Comparison of ENCODE assay signal across 13 cellular contexts in genomic region chr21:37079211-37079824, GRCh38. TPM values are rescaled to one million over a fixed set of nuclear protein-coding genes. Genes with fewer than 3 reads are reported as not detected.
DNase-seq lines count a peak whose midpoint lies in the region; ATAC-seq, FAIRE-seq and TF ChIP-seq lines count a peak whose summit lies in the region.
"Had no signal": no experiment of that assay in that cellular context is flagged by ENCODE, and none has a peak within 500 bp of the region (broad histone marks: within the 10 kb centered on the region; RNA-seq: fewer than 3 reads in every experiment).

No MANE protein-coding gene starts in this region.

- no peaks in the 10 kb centered on the region for H3K27me3 ChIP-seq in SK-N-SH (ENCODE audit: insufficient read depth)

- peaks cover 65% of the 10 kb centered on the region for H4K20me1 ChIP-seq in SK-N-SH (ENCODE audit: insufficient read depth)

- H3K9ac ChIP-seq in SK-N-SH = no peak overlapping the region

- H3K4me3 ChIP-seq in SK-N-SH (ENCODE audit: low read depth in 2 of 2, low read length in 1 of 2) (no peak overlapping the region), mucosa of descending colon (no peak overlapping the region)

- POLR2A ChIA-PET in SK-N-SH (lab: Yijun Ruan, JAX) = no interaction called here
- POLR2A ChIA-PET in activated CD8-positive, alpha-beta T cell treated with anti-CD3 and anti-CD28 coated beads, Interleukin-2, amount 10 ng/mL, durations not matched to agents 7 days and 5 days (lab: Charles Lee) = no interaction called here

- peaks cover 26% of the 10 kb centered on the region for H3K4me1 Mint-ChIP-seq in activated CD8-positive, alpha-beta T cell treated with anti-CD3 and anti-CD28 coated beads, Interleukin-2, amount 10 ng/mL, durations not matched to agents 7 days and 5 days (ENCODE audit: low read depth)

- peaks cover 11% of the 10 kb centered on the region; the same call in 1 of the 2 replicates for H3K9me3 ChIP-seq in SK-N-SH
- no peaks in the 10 kb centered on the region for H3K9me3 ChIP-seq in mucosa of descending colon

- TF ChIP-seq RAD21 in SK-N-SH (IDR thresholded peaks at IDR 0.05; ENCODE audit: low read length) = no peak

- H3K36me3 ChIP-seq in SK-N-SH (replicated peaks in 1 of 2; ENCODE audit: control insufficient read depth in 1 of 2, insufficient read depth in 2 of 2, low read length in 1 of 2) = peaks cover 0 to 14% of the 10 kb centered on the region in 2 experiments
- H3K36me3 ChIP-seq in mucosa of descending colon (ENCODE audit: low read depth) = no peaks in the 10 kb centered on the region

- H3K4me3 Mint-ChIP-seq in activated CD8-positive, alpha-beta T cell treated with anti-CD3 and anti-CD28 coated beads, Interleukin-2, amount 10 ng/mL, durations not matched to agents 7 days and 5 days = no peak overlapping the region
- H3K4me3 Mint-ChIP-seq: activated naive CD4-positive, alpha-beta T cell treated with anti-CD3 and anti-CD28 coated beads, Interleukin-2, amount 10 ng/mL, durations not matched to agents 7 days and 5 days; T-helper 2 cell treated with Interferon-gamma antibody and Interleukin-4, amounts not matched to agents 5 μg/mL and 100 μg/mL, for 36 hours had no signal

- H3K27ac ChIP-seq in SK-N-SH (ENCODE audit: low read depth in 2 of 2, low read length in 1 of 2) = no peak overlapping the region

- no peaks in the 10 kb centered on the region for H3K9me3 Mint-ChIP-seq in activated CD8-positive, alpha-beta T cell treated with anti-CD3 and anti-CD28 coated beads, Interleukin-2, amount 10 ng/mL, durations not matched to agents 7 days and 5 days (ENCODE audit: insufficient read depth)
- H3K9me3 Mint-ChIP-seq: T-helper 2 cell treated with Interferon-gamma antibody and Interleukin-4, amounts not matched to agents 5 μg/mL and 100 μg/mL, for 36 hours had no signal

- H3K27ac Mint-ChIP-seq in activated CD8-positive, alpha-beta T cell treated with anti-CD3 and anti-CD28 coated beads, Interleukin-2, amount 10 ng/mL, durations not matched to agents 7 days and 5 days = no peak overlapping the region
- H3K27ac Mint-ChIP-seq: activated naive CD4-positive, alpha-beta T cell treated with anti-CD3 and anti-CD28 coated beads, Interleukin-2, amount 10 ng/mL, durations not matched to agents 7 days and 5 days; T-helper 2 cell treated with Interferon-gamma antibody and Interleukin-4, amounts not matched to agents 5 μg/mL and 100 μg/mL, for 36 hours had no signal

- DNase-seq in SK-N-SH = no peak
- peak; percentile 72 for DNase-seq in KBM-7
- DNase-seq in activated CD8-positive, alpha-beta T cell treated with anti-CD3 and anti-CD28 coated beads, Interleukin-2, amount 10 ng/mL, durations not matched to agents 7 days and 5 days = peak; percentile 34
- no peak for DNase-seq in mucosa of descending colon
- no peak for DNase-seq in effector CD8-positive, alpha-beta T cell (lab: John Stamatoyannopoulos, UW)
- no peak for DNase-seq in HTR-8/SVneo (ENCODE audit: insufficient read length, low spot score)
- DNase-seq: activated naive CD4-positive, alpha-beta T cell treated with anti-CD3 and anti-CD28 coated beads, Interleukin-2, amount 10 ng/mL, durations not matched to agents 7 days and 5 days; NCI-H446; small intestine; stimulated activated naive CD4-positive, alpha-beta T cell treated with Interleukin-2 at 50 U/mL for 16 hours had no signal

- no peaks in the 10 kb centered on the region for H3K9me2 ChIP-seq in SK-N-SH

- ATAC-seq in SK-N-SH treated with all-trans-retinoic acid at 6 μM for 48 hours = no peak
- peak; percentile 60 for ATAC-seq in activated CD8-positive, alpha-beta T cell treated with anti-CD3 and anti-CD28 coated beads, Interleukin-2, amount 10 ng/mL, durations not matched to agents 7 days and 5 days
- ATAC-seq in mucosa of descending colon = peak; percentile 61
- no peak for ATAC-seq in GM21737 (IDR thresholded peaks at IDR 0.05; ENCODE audit: unreplicated experiment)

- TF ChIP-seq EP300 in SK-N-SH (IDR thresholded peaks at IDR 0.05; ENCODE audit: borderline replicate concordance in 1 of 2, low read depth in 1 of 2, low read length in 1 of 2) = no peak

- no peak for FAIRE-seq in HTR-8/SVneo (lab: Jason Lieb, UNC)

- CTCF ChIA-PET in SK-N-SH (lab: Yijun Ruan, JAX) = no interaction called here
- CTCF ChIA-PET in activated CD8-positive, alpha-beta T cell treated with anti-CD3 and anti-CD28 coated beads, Interleukin-2, amount 10 ng/mL, durations not matched to agents 7 days and 5 days (lab: Charles Lee) = interaction anchor here (0.6 to 1.3 kb wide), 2 partner anchors 39 to 102 kb away, joined by 3 to 4 read pairs; no protein-coding TSS in a partner anchor

- intact Hi-C loops in mucosa of descending colon (cut with DNase I, micrococcal nuclease) = no loop called here

- H3K4me1 ChIP-seq in SK-N-SH (ENCODE audit: control insufficient read depth in 1 of 2, insufficient read depth in 2 of 2, low read depth in 1 of 2, low read length in 1 of 2) (peaks cover 0 to 13% of the 10 kb centered on the region in 2 experiments; a peak in 2 of 4 replicates), mucosa of descending colon (ENCODE audit: low read depth) (peaks cover 5% of the 10 kb centered on the region)

- TF ChIP-seq CTCF in SK-N-SH (IDR thresholded peaks at IDR 0.05) (peak; percentile 43), mucosa of descending colon (IDR thresholded peaks at IDR 0.05) (no peak)

- no peak overlapping the region for H3K4me2 ChIP-seq in SK-N-SH

- H3K36me3 Mint-ChIP-seq in activated CD8-positive, alpha-beta T cell treated with anti-CD3 and anti-CD28 coated beads, Interleukin-2, amount 10 ng/mL, durations not matched to agents 7 days and 5 days (ENCODE audit: low read depth) = peaks cover 8% of the 10 kb centered on the region

- peaks cover 3% of the 10 kb centered on the region for H3F3A ChIP-seq in SK-N-SH (replicated peaks; ENCODE audit: insufficient read depth)

- in situ Hi-C loops in KBM-7 (cut with MboI; ENCODE audit: low pct_unique_long_range_greater_than_20kb, low sequenced_read_pairs) = no loop called here

- H3K27me3 Mint-ChIP-seq in activated CD8-positive, alpha-beta T cell treated with anti-CD3 and anti-CD28 coated beads, Interleukin-2, amount 10 ng/mL, durations not matched to agents 7 days and 5 days (ENCODE audit: low read depth) = no peaks in the 10 kb centered on the region
- H3K27me3 Mint-ChIP-seq: activated naive CD4-positive, alpha-beta T cell treated with anti-CD3 and anti-CD28 coated beads, Interleukin-2, amount 10 ng/mL, durations not matched to agents 7 days and 5 days had no signal

- H2AFZ ChIP-seq in SK-N-SH (ENCODE audit: low read depth) = no peak overlapping the region

- 93% methylated on average over 6 of the region's 6 CpGs for WGBS in SK-N-SH (ENCODE audit: low lambda C conversion rate)

- peaks cover 98% of the 10 kb centered on the region for H3K79me2 ChIP-seq in SK-N-SH (ENCODE audit: insufficient read depth)

TF ChIP-seq in SK-N-SH treated with all-trans-retinoic acid at 6 μM for 48 hours, 23 proteins besides CTCF, POLR2A, EP300 and RAD21 (continues in another document):
- TF ChIP-seq ZNF8 (CRISPR knock-in tag; IDR thresholded peaks at IDR 0.05) (no peak), ARNTL (CRISPR knock-in tag; IDR thresholded peaks at IDR 0.05; ENCODE audit: borderline replicate concordance, low read depth) (no peak)
- TF ChIP-seq, protein P1, sequence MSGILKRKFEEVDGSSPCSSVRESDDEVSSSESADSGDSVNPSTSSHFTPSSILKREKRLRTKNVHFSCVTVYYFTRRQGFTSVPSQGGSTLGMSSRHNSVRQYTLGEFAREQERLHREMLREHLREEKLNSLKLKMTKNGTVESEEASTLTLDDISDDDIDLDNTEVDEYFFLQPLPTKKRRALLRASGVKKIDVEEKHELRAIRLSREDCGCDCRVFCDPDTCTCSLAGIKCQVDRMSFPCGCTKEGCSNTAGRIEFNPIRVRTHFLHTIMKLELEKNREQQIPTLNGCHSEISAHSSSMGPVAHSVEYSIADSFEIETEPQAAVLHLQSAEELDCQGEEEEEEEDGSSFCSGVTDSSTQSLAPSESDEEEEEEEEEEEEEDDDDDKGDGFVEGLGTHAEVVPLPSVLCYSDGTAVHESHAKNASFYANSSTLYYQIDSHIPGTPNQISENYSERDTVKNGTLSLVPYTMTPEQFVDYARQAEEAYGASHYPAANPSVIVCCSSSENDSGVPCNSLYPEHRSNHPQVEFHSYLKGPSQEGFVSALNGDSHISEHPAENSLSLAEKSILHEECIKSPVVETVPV (CRISPR knock-in tag; IDR thresholded peaks at IDR 0.05) = no peak
- TF ChIP-seq, protein P2, sequence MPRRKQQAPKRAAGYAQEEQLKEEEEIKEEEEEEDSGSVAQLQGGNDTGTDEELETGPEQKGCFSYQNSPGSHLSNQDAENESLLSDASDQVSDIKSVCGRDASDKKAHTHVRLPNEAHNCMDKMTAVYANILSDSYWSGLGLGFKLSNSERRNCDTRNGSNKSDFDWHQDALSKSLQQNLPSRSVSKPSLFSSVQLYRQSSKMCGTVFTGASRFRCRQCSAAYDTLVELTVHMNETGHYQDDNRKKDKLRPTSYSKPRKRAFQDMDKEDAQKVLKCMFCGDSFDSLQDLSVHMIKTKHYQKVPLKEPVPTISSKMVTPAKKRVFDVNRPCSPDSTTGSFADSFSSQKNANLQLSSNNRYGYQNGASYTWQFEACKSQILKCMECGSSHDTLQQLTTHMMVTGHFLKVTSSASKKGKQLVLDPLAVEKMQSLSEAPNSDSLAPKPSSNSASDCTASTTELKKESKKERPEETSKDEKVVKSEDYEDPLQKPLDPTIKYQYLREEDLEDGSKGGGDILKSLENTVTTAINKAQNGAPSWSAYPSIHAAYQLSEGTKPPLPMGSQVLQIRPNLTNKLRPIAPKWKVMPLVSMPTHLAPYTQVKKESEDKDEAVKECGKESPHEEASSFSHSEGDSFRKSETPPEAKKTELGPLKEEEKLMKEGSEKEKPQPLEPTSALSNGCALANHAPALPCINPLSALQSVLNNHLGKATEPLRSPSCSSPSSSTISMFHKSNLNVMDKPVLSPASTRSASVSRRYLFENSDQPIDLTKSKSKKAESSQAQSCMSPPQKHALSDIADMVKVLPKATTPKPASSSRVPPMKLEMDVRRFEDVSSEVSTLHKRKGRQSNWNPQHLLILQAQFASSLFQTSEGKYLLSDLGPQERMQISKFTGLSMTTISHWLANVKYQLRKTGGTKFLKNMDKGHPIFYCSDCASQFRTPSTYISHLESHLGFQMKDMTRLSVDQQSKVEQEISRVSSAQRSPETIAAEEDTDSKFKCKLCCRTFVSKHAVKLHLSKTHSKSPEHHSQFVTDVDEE (CRISPR knock-in tag; IDR thresholded peaks at IDR 0.05) = no peak

RNA-seq across cellular contexts. Expression of gene TTC3, which starts 6.3 kb away (rescaled TPM):
- polyA plus RNA-seq in SK-N-SH (2012; rRNA removed) = 35.7 and 42.0 TPM in 2 replicates
- 40.0 and 42.7 TPM in 2 replicates for polyA plus RNA-seq in SK-N-SH (2012; cell fraction: cytosol; rRNA removed)
- 43.1 and 74.5 TPM in 2 replicates for polyA plus RNA-seq in SK-N-SH (2012; cell fraction: nucleus; rRNA removed)
- 10 to 100 TPM; 48.3 to 49.5 TPM for total RNA-seq in activated CD8-positive, alpha-beta T cell treated with anti-CD3 and anti-CD28 coated beads, Interleukin-2, amount 10 ng/mL, durations not matched to agents 7 days and 5 days
- total RNA-seq in mucosa of descending colon = 100 to 1,000 TPM in 1 of 3 donors, 10 to 100 TPM in 2; 67.2 to 126 (median 98.1) TPM

RNA-seq across cellular contexts. Expression of gene PIGP, which starts 6.4 kb away (rescaled TPM):
- polyA plus RNA-seq in SK-N-SH (2012; rRNA removed) = 28.3 and 34.7 TPM in 2 replicates
- polyA plus RNA-seq in SK-N-SH (2012; cell fraction: cytosol; rRNA removed) = 41.9 and 52.0 TPM in 2 replicates
- 15.0 and 19.0 TPM in 2 replicates for polyA plus RNA-seq in SK-N-SH (2012; cell fraction: nucleus; rRNA removed)
- total RNA-seq in activated CD8-positive, alpha-beta T cell treated with anti-CD3 and anti-CD28 coated beads, Interleukin-2, amount 10 ng/mL, durations not matched to agents 7 days and 5 days = 10 to 100 TPM; 12.0 to 15.2 TPM
- total RNA-seq in mucosa of descending colon = 10 to 100 TPM; 15.2 to 20.2 (median 19.7) TPM

Comparison
In these comparisons a context has a peak if more than half of its experiments do, and no peak if none do; other contexts are left out.
1. DNase-seq: peak in KBM-7 (single experiment) and activated CD8-positive, alpha-beta T cell treated with anti-CD3 and anti-CD28 coated beads, Interleukin-2, amount 10 ng/mL, durations not matched to agents 7 days and 5 days (single experiment); none in SK-N-SH (single experiment), mucosa of descending colon (0 of 3), effector CD8-positive, alpha-beta T cell (single experiment) and HTR-8/SVneo (single experiment).
2. ATAC-seq: peak in activated CD8-positive, alpha-beta T cell treated with anti-CD3 and anti-CD28 coated beads, Interleukin-2, amount 10 ng/mL, durations not matched to agents 7 days and 5 days (single experiment) and mucosa of descending colon (single experiment); none in SK-N-SH treated with all-trans-retinoic acid at 6 μM for 48 hours (single experiment) and GM21737 (single experiment).